Comparison of ENCODE assay signal across 8 cellular contexts in genomic region chr18:49728542-49728941, GRCh38.
DNase-seq lines count a peak whose midpoint lies in the region; ATAC-seq, FAIRE-seq and TF ChIP-seq lines count a peak whose summit lies in the region.

No MANE protein-coding gene starts in this region.

- no peak for FAIRE-seq in GM12892 (lab: Jason Lieb, UNC)
- FAIRE-seq in HepG2 (lab: Jason Lieb, UNC) = no peak

- ATAC-seq in HepG2 = peak; percentile 41
- ATAC-seq in GM18505 (IDR thresholded peaks at IDR 0.05; ENCODE audit: unreplicated experiment) = no peak
- no peak for ATAC-seq in GM18870 (IDR thresholded peaks at IDR 0.05; ENCODE audit: unreplicated experiment)
- no peak for ATAC-seq in GM19023 (IDR thresholded peaks at IDR 0.05; ENCODE audit: unreplicated experiment)

- CTCF ChIA-PET in HepG2 (lab: Yijun Ruan, JAX; ENCODE audit: low intra/inter-chr PET ratio, low total read pairs) = no interaction called here

- no peak overlapping the region for H3K9ac ChIP-seq in HepG2 (ENCODE audit: insufficient read depth, low read depth, low read length)

- peak; percentile 52; the same call in 1 of the 2 replicates for TF ChIP-seq RAD21 in HepG2 (CRISPR knock-in tag; IDR thresholded peaks at IDR 0.05)

- H3K27me3 ChIP-seq in HepG2 (ENCODE audit: control insufficient read depth in 1 of 2, insufficient read depth in 2 of 2, low read length in 2 of 2) = no peaks in the 10 kb centered on the region

- WGBS in HepG2 (ENCODE audit: low lambda C conversion rate) = 33% methylated on average over 3 of the region's 4 CpGs

- H3K4me1 ChIP-seq in HepG2 (ENCODE audit: insufficient read depth, low read length) = peaks cover 58% of the 10 kb centered on the region

- no peaks in the 10 kb centered on the region for H3K79me2 ChIP-seq in HepG2 (ENCODE audit: insufficient read depth, low read length)

- no peak overlapping the region for H3K27ac ChIP-seq in HepG2 (ENCODE audit: extremely low read length, insufficient read depth, low read length)

- in situ Hi-C loops in astrocyte of the cerebellum (cut with HindIII; ENCODE audit: low sequenced_read_pairs) = no loop called here
- in situ Hi-C loops in HepG2 (cut with HindIII; ENCODE audit: extremely low pct_ligation_motif_present, low pct_unique_long_range_greater_than_20kb) = loop anchor here (10.0 kb wide), 1 partner anchor 164 kb away; the partner anchor contains the start of gene LIPG

- H3K9me3 ChIP-seq in HepG2 (ENCODE audit: low read length) = no peaks in the 10 kb centered on the region

- no peak overlapping the region for H2AFZ ChIP-seq in HepG2 (ENCODE audit: low read length)

- no TSS peak for BruUV-seq in HepG2 (replicated peaks; lab: Mats Ljungman, UMichigan)

- H3K4me2 ChIP-seq in HepG2 (ENCODE audit: low read depth, low read length) = no peak overlapping the region

- TF ChIP-seq POLR2A in GM12892 (IDR thresholded peaks at IDR 0.05; ENCODE audit: low read depth, low read length) (no peak), HepG2 (IDR thresholded peaks at IDR 0.05; ENCODE audit: insufficient read depth in 1 of 2, low read depth in 2 of 2, low read length in 2 of 2) (no peak), GM18505 (IDR thresholded peaks at IDR 0.05; ENCODE audit: borderline replicate concordance, extremely low read depth, insufficient read depth, insufficient read length) (no peak)

- no peaks in the 10 kb centered on the region for H3K36me3 ChIP-seq in HepG2 (replicated peaks in 1 of 2; ENCODE audit: control insufficient read depth in 1 of 2, insufficient read depth in 2 of 2, low read length in 2 of 2)

- TF ChIP-seq CTCF in AG10803 (conservative IDR thresholded peaks at IDR 0.05; ENCODE audit: low read length) (peak; percentile 45), astrocyte of the cerebellum (IDR thresholded peaks at IDR 0.05; ENCODE audit: low read depth, low read length, missing control alignments) (peak; percentile 46), HepG2 (CRISPR knock-in tag; IDR thresholded peaks at IDR 0.05) (peak; percentile 72)

- DNase-seq in AG10803 (ENCODE audit: low read depth) (no peak), GM12892 (ENCODE audit: insufficient read length) (peak; percentile 40), NCI-H69 (lab: John Stamatoyannopoulos, UW) (peak; percentile 80), astrocyte of the cerebellum (ENCODE audit: low read depth) (no peak), HepG2 (ENCODE audit: low spot score) (peak; percentile 35)

- POLR2A ChIA-PET in HepG2 (lab: Yijun Ruan, JAX) = no interaction called here

- no peak for TF ChIP-seq EP300 in HepG2 (IDR thresholded peaks at IDR 0.05; ENCODE audit: low read depth in 2 of 2, low read length in 2 of 2)
- no peak for TF ChIP-seq EP300 in HepG2 (CRISPR knock-in tag; IDR thresholded peaks at IDR 0.05; ENCODE audit: borderline replicate concordance)

- intact Hi-C loops in HepG2 (cut with micrococcal nuclease; ENCODE audit: unreplicated experiment) = loop anchor here (10.0 kb wide), 1 partner anchor 94 kb away; no protein-coding TSS in a partner anchor

- H3K4me3 ChIP-seq in AG10803 (ENCODE audit: low read length) (no peak overlapping the region), astrocyte of the cerebellum (ENCODE audit: low read depth, low read length) (no peak overlapping the region), HepG2 (replicated peaks in 1 of 3; ENCODE audit: insufficient read depth in 1 of 3, low read depth in 2 of 3, low read length in 3 of 3) (no peak overlapping the region)

- H4K20me1 ChIP-seq in HepG2 (ENCODE audit: insufficient read depth, low read length) = no peaks in the 10 kb centered on the region

TF ChIP-seq in HepG2, 621 proteins besides CTCF, POLR2A, EP300 and RAD21:
- TF ChIP-seq ETV5 (CRISPR knock-in tag; IDR thresholded peaks at IDR 0.05; ENCODE audit: borderline replicate concordance) (no peak), XRCC5 (optimal IDR thresholded peaks at IDR 0.05; ENCODE audit: low read length) (peak; percentile 28), MIXL1 (CRISPR knock-in tag; IDR thresholded peaks at IDR 0.05) (no peak), STAG1 (CRISPR knock-in tag; IDR thresholded peaks at IDR 0.05) (peak; percentile 73), SMC3 (IDR thresholded peaks at IDR 0.05; ENCODE audit: low read length) (peak; percentile 56), BCL6 (CRISPR knock-in tag; IDR thresholded peaks at IDR 0.05) (peak; percentile 13; the same call in 1 of the 2 replicates), ZNF770 (CRISPR knock-in tag; IDR thresholded peaks at IDR 0.05) (peak; percentile 61; the same call in 1 of the 2 replicates)

Comparison
In these comparisons a context has a peak if more than half of its experiments do, and no peak if none do; other contexts are left out.
1. DNase-seq: peak in GM12892 (single experiment), NCI-H69 (single experiment) and HepG2 (single experiment); none in AG10803 (single experiment) and astrocyte of the cerebellum (single experiment).
2. Peak in every context shown above with its lines, with median percentiles within 50 percentile points of each other: CTCF ChIP-seq.